Comparison of ENCODE assay signal across 10 cellular contexts in genomic region chr16:88535181-88535856, GRCh38. TPM values are rescaled to one million over a fixed set of nuclear protein-coding genes. Genes with fewer than 3 reads are reported as not detected.
DNase-seq lines count a peak whose midpoint lies in the region; ATAC-seq, FAIRE-seq and TF ChIP-seq lines count a peak whose summit lies in the region.
"Had no signal": no experiment of that assay in that cellular context is flagged by ENCODE, and none has a peak within 500 bp of the region (broad histone marks: within the 10 kb centered on the region; RNA-seq: fewer than 3 reads in every experiment).

No MANE protein-coding gene starts in this region.

- no peak for ATAC-seq in activated T-cell treated with anti-CD3 and anti-CD28 coated beads, Interleukin-2, amount 50 U/mL, for 4 hours
- no peak; the same call in 2 of the 3 replicates for ATAC-seq in K562
- no peak for ATAC-seq in HepG2
- ATAC-seq in GM18511 (IDR thresholded peaks at IDR 0.05; ENCODE audit: unreplicated experiment): no peak
- ATAC-seq: sciatic nerve had no signal

- H3K4me2 ChIP-seq in K562 (ENCODE audit: insufficient read depth, low read length) (no peak overlapping the region), HepG2 (ENCODE audit: low read depth, low read length) (no peak overlapping the region)

- no peaks in the 10 kb centered on the region for H3K9me3 Mint-ChIP-seq in activated T-cell treated with anti-CD3 and anti-CD28 coated beads, Interleukin-2, amount 50 U/mL, for 4 hours

- H3K4me1 Mint-ChIP-seq in activated T-cell treated with anti-CD3 and anti-CD28 coated beads, Interleukin-2, amount 50 U/mL, for 4 hours (ENCODE audit: low read depth): peaks cover 11% of the 10 kb centered on the region

- H3K36me3 Mint-ChIP-seq in activated T-cell treated with anti-CD3 and anti-CD28 coated beads, Interleukin-2, amount 50 U/mL, for 4 hours (ENCODE audit: insufficient read depth): no peaks in the 10 kb centered on the region

- H3K9ac ChIP-seq in K562 (ENCODE audit: insufficient read depth in 1 of 2, low read depth in 2 of 2, low read length in 2 of 2) (peak overlapping the region in 1 of 2 experiments; percentile 6; a peak in 1 of 4 replicates), HepG2 (ENCODE audit: insufficient read depth, low read depth, low read length) (no peak overlapping the region)

- in situ Hi-C loops in K562 (cut with MboI) (no loop called here), HepG2 (cut with HindIII; ENCODE audit: extremely low pct_ligation_motif_present, low pct_unique_long_range_greater_than_20kb) (no loop called here), transverse colon (cut with MboI; ENCODE audit: low pct_ligation_motif_present in 1 of 4, low pct_unique_long_range_greater_than_20kb in 1 of 4, low sequenced_read_pairs in 3 of 4) (no loop called here)

- no peaks in the 10 kb centered on the region for H3K79me2 ChIP-seq in K562 (ENCODE audit: control insufficient read depth, insufficient read depth, low read length)
- H3K79me2 ChIP-seq in HepG2 (ENCODE audit: insufficient read depth, low read length): no peaks in the 10 kb centered on the region

- no peak overlapping the region for H2AFZ ChIP-seq in K562 (ENCODE audit: low read depth, low read length)
- H2AFZ ChIP-seq in HepG2 (ENCODE audit: low read length): no peak overlapping the region

- H3K4me1 ChIP-seq in K562 (replicated peaks in 1 of 2; ENCODE audit: control insufficient read depth in 2 of 2, insufficient read depth in 2 of 2, low read length in 2 of 2): peaks cover 7 to 79% of the 10 kb centered on the region in 2 experiments
- no peaks in the 10 kb centered on the region for H3K4me1 ChIP-seq in HepG2 (ENCODE audit: insufficient read depth, low read length)
- H3K4me1 ChIP-seq in transverse colon: peaks cover 10 to 20% (median 15%) of the 10 kb centered on the region in 4 donors

- H3K9me3 ChIP-seq in K562 (replicated peaks; ENCODE audit: control insufficient read depth, insufficient read depth, low read depth, low read length): no peaks in the 10 kb centered on the region
- no peaks in the 10 kb centered on the region for H3K9me3 ChIP-seq in HepG2 (ENCODE audit: low read length)
- H3K9me3 ChIP-seq in transverse colon: no peaks in the 10 kb centered on the region

- no peak for DNase-seq in activated T-cell treated with anti-CD3 and anti-CD28 coated beads, Interleukin-2, amount 50 U/mL, for 4 hours
- DNase-seq in activated T-cell treated with anti-CD3 and anti-CD28 coated beads for 4 hours (no peak), K562 (ENCODE audit: extremely low read depth in 1 of 4, low spot score in 3 of 4) (no peak), HepG2 (ENCODE audit: low spot score) (no peak), transverse colon (no peak), NCI-H748 (lab: John Stamatoyannopoulos, UW; ENCODE audit: unreplicated experiment) (no peak), ecto neural progenitor cell (ENCODE audit: low spot score) (no peak)
- DNase-seq: NK-92 treated with Interleukin-12 subunit alpha and Interleukin-12 subunit beta, amount 100 ng/mL, for 24 hours had no signal

- no peak for TF ChIP-seq EP300 in K562 (IDR thresholded peaks at IDR 0.05; ENCODE audit: low read length)
- no peak for TF ChIP-seq EP300 in HepG2 (IDR thresholded peaks at IDR 0.05; ENCODE audit: low read depth in 2 of 2, low read length in 2 of 2)
- TF ChIP-seq EP300 in HepG2 (CRISPR knock-in tag; IDR thresholded peaks at IDR 0.05; ENCODE audit: borderline replicate concordance): no peak
- TF ChIP-seq EP300 in transverse colon (IDR thresholded peaks at IDR 0.05; ENCODE audit: low read depth): no peak

- FAIRE-seq in K562 (lab: Jason Lieb, UNC) (no peak), HepG2 (lab: Jason Lieb, UNC) (no peak)

- BruUV-seq in K562 (replicated peaks; lab: Mats Ljungman, UMichigan) (no TSS peak), HepG2 (replicated peaks; lab: Mats Ljungman, UMichigan) (no TSS peak)

- no peak for TF ChIP-seq CTCF in K562 (IDR thresholded peaks at IDR 0.05 in 2 of 3, conservative IDR thresholded peaks at IDR 0.05 in 1 of 3; ENCODE audit: insufficient read depth in 2 of 3, low read depth in 1 of 3, low read length in 3 of 3)
- no peak for TF ChIP-seq CTCF in HepG2 (CRISPR knock-in tag; IDR thresholded peaks at IDR 0.05)
- no peak for TF ChIP-seq CTCF in transverse colon (IDR thresholded peaks at IDR 0.05)

- TF ChIP-seq RAD21 in K562 (CRISPR knock-in tag; conservative IDR thresholded peaks at IDR 0.05 in 1 of 2, IDR thresholded peaks at IDR 0.05 in 1 of 2) (no peak), HepG2 (CRISPR knock-in tag; IDR thresholded peaks at IDR 0.05) (no peak)

- intact Hi-C loops in K562 (cut with micrococcal nuclease): no loop called here
- intact Hi-C loops in HepG2 (cut with micrococcal nuclease; ENCODE audit: unreplicated experiment): no loop called here
- intact Hi-C loops in transverse colon (cut with DNase I; ENCODE audit: low total_unique reads): no loop called here

- CTCF ChIA-PET in K562 (lab: Yijun Ruan, JAX; ENCODE audit: low intra/inter-chr PET ratio): no interaction called here
- CTCF ChIA-PET in HepG2 (lab: Yijun Ruan, JAX; ENCODE audit: low intra/inter-chr PET ratio, low total read pairs): no interaction called here

- POLR2A ChIA-PET in K562 (lab: Yijun Ruan, JAX) (interaction anchor here (1.1 to 2.2 kb wide), 3 partner anchors 9 to 26 kb away, joined by 5 to 7 read pairs (median 6); no protein-coding TSS in a partner anchor), HepG2 (lab: Yijun Ruan, JAX) (no interaction called here)

- TF ChIP-seq POLR2A in K562 (conservative IDR thresholded peaks at IDR 0.05) (peak; percentile 53), HepG2 (IDR thresholded peaks at IDR 0.05; ENCODE audit: insufficient read depth in 1 of 2, low read depth in 2 of 2, low read length in 2 of 2) (peak in 1 of 2 experiments; percentile 46; a peak in 1 of 4 replicates), transverse colon (IDR thresholded peaks at IDR 0.05) (no peak)

- H3K9me1 ChIP-seq in K562 (ENCODE audit: control insufficient read depth, insufficient read depth, low read length): no peaks in the 10 kb centered on the region

- H4K20me1 ChIP-seq in K562 (replicated peaks; ENCODE audit: control insufficient read depth, insufficient read depth, low read length) (peaks cover 13% of the 10 kb centered on the region), HepG2 (ENCODE audit: insufficient read depth, low read length) (no peaks in the 10 kb centered on the region; the same call in 1 of the 2 replicates)

- H3K27ac ChIP-seq in K562 (ENCODE audit: extremely low read depth, low read depth, low read length) (no peak overlapping the region), HepG2 (ENCODE audit: extremely low read length, insufficient read depth, low read length) (no peak overlapping the region), transverse colon (peak overlapping the region; percentile 39 to 95 (median 58))

- 80% methylated on average over 18 of the region's 22 CpGs for WGBS in K562 (ENCODE audit: insufficient coverage, low coverage, missing lambda C conversion rate)
- WGBS in HepG2 (ENCODE audit: low lambda C conversion rate): 96% methylated on average over 15 of the region's 22 CpGs
- 80 to 86% methylated on average over 1 to 21 of the region's 22 CpGs for WGBS in transverse colon (ENCODE audit: low coverage in 1 of 2), 2 donors

- H3K4me3 ChIP-seq in K562 (no peak overlapping the region), HepG2 (replicated peaks in 1 of 3; ENCODE audit: insufficient read depth in 1 of 3, low read depth in 2 of 3, low read length in 3 of 3) (no peak overlapping the region), transverse colon (peak overlapping the region in 3 of 4 donors; percentile 64 to 86 (median 81))

- H3K27me3 ChIP-seq in K562 (ENCODE audit: control insufficient read depth in 2 of 2, insufficient read depth in 2 of 2, low read length in 2 of 2): peaks cover 19 to 23% of the 10 kb centered on the region in 2 experiments; a peak in 4 of 5 replicates
- peaks cover 13 to 24% of the 10 kb centered on the region in 2 experiments; a peak in 4 of 5 replicates for H3K27me3 ChIP-seq in HepG2 (ENCODE audit: control insufficient read depth in 1 of 2, insufficient read depth in 2 of 2, low read length in 2 of 2)
- peaks cover 23% of the 10 kb centered on the region for H3K27me3 ChIP-seq in transverse colon

- H3K36me3 ChIP-seq in K562 (ENCODE audit: control insufficient read depth, insufficient read depth, low read length) (peaks cover 36% of the 10 kb centered on the region; the same call in 2 of the 3 replicates), HepG2 (replicated peaks in 1 of 2; ENCODE audit: control insufficient read depth in 1 of 2, insufficient read depth in 2 of 2, low read length in 2 of 2) (peaks cover 0 to 12% of the 10 kb centered on the region in 2 experiments; a peak in 2 of 5 replicates), transverse colon (no peaks in the 10 kb centered on the region)

- H3K4me3 Mint-ChIP-seq in activated T-cell treated with anti-CD3 and anti-CD28 coated beads, Interleukin-2, amount 50 U/mL, for 4 hours: peak overlapping the region; percentile 77

- H3K27me3 Mint-ChIP-seq in activated T-cell treated with anti-CD3 and anti-CD28 coated beads, Interleukin-2, amount 50 U/mL, for 4 hours (ENCODE audit: low read depth): peaks cover 6% of the 10 kb centered on the region

RNA-seq across cellular contexts. Expression of gene ZC3H18, which starts 34.9 kb away (rescaled TPM):
- total RNA-seq in activated T-cell treated with anti-CD3 and anti-CD28 coated beads, Interleukin-2, amount 50 U/mL, for 4 hours: 100 to 1,000 TPM; 117 to 122 (median 118) TPM
- total RNA-seq in K562 (2011; cell fraction: chromatin; rRNA removed; ENCODE audit: low replicate concordance): 74.4 and 112 TPM in 2 replicates
- total RNA-seq in K562 (2011; cell fraction: nucleolus; rRNA removed): 51.3 and 61.4 TPM in 2 replicates
- total RNA-seq in K562 (2011; cell fraction: nucleoplasm; rRNA removed): 61.1 and 63.4 TPM in 2 replicates
- total RNA-seq in K562 (2014; rRNA removed) (26.9 and 35.1 TPM in 2 replicates), K562 (2014; rRNA removed; fragmentation: Illumina TruSeq; extraction: Trizol) (16.0 and 16.3 TPM in 2 replicates), K562 (2015; rRNA removed; fragmentation: Illumina TruSeq; extraction: Trizol) (31.1 and 33.9 TPM in 2 replicates), K562 (2021) (81.3 and 88.7 TPM in 2 replicates), HepG2 (2016; rRNA removed; fragmentation: Illumina TruSeq; extraction: Trizol) (19.7 and 27.4 TPM in 2 replicates), transverse colon (10 to 100 TPM; 17.9 to 50.5 (median 25.5) TPM)
- polyA plus RNA-seq in K562 (2011; rRNA removed) (12.5 and 15.8 TPM in 2 replicates), K562 (2014; fragmentation: Illumina TruSeq; extraction: Trizol) (60.7 and 65.3 TPM in 2 replicates), K562 (2014; fragmentation: Nextera tagmentation; extraction: Ambion mirVana) (1 to 10 TPM; 1.7 to 2.0 TPM), K562 (2014; rRNA removed) (37.1 and 49.2 TPM in 2 replicates), HepG2 (2011; rRNA removed) (11.2 and 12.7 TPM in 2 replicates)
- polyA plus RNA-seq in K562 (2011; cell fraction: cytosol; rRNA removed): 10.1 and 15.8 TPM in 2 replicates
- polyA plus RNA-seq in K562 (2011; cell fraction: nucleus; rRNA removed): 43.3 and 65.6 TPM in 2 replicates
- polyA plus RNA-seq in K562 (2012): 57.6 and 59.2 TPM in 2 replicates
- polyA minus RNA-seq in K562 (2011; rRNA and poly(A)+ RNA removed): 7.9 and 9.1 TPM in 2 replicates
- 23.7 and 30.6 TPM in 2 replicates for polyA minus RNA-seq in K562 (2011; cell fraction: cytosol; rRNA and poly(A)+ RNA removed)
- 17.5 and 19.1 TPM in 2 replicates for polyA minus RNA-seq in K562 (2011; cell fraction: nucleus; rRNA and poly(A)+ RNA removed)
- 19.4 and 24.7 TPM in 2 replicates for total RNA-seq in HepG2 (2016; cell fraction: cytosol; rRNA removed; fragmentation: Illumina TruSeq; extraction: Trizol; ENCODE audit: low read depth)
- 14.3 and 27.1 TPM in 2 replicates for total RNA-seq in HepG2 (2016; cell fraction: insoluble cytoplasmic fraction; rRNA removed; fragmentation: Illumina TruSeq; extraction: Trizol)
- total RNA-seq in HepG2 (2016; cell fraction: membrane; rRNA removed; fragmentation: Illumina TruSeq; extraction: Trizol): 13.2 and 13.7 TPM in 2 replicates
- 23.0 and 25.0 TPM in 2 replicates for total RNA-seq in HepG2 (2016; cell fraction: nucleus; rRNA removed; fragmentation: Illumina TruSeq; extraction: Trizol)
- polyA plus RNA-seq in HepG2 (2011; cell fraction: cytosol; rRNA removed): 5.1 and 6.6 TPM in 2 replicates
- polyA plus RNA-seq in HepG2 (2011; cell fraction: nucleus; rRNA removed): 52.8 and 62.1 TPM in 2 replicates
- polyA plus RNA-seq in HepG2 (2012): 25.6 and 26.4 TPM in 2 replicates
- polyA plus RNA-seq in HepG2 (2016; cell fraction: cytosol; fragmentation: Illumina TruSeq; extraction: Trizol; ENCODE audit: low read depth): 2.5 and 2.8 TPM in 2 replicates
- polyA plus RNA-seq in HepG2 (2016; cell fraction: insoluble cytoplasmic fraction; fragmentation: Illumina TruSeq; extraction: Trizol; ENCODE audit: low read depth): 25.5 and 39.1 TPM in 2 replicates
- 6.0 and 7.1 TPM in 2 replicates for polyA plus RNA-seq in HepG2 (2016; cell fraction: membrane; fragmentation: Illumina TruSeq; extraction: Trizol; ENCODE audit: low read depth)
- polyA plus RNA-seq in HepG2 (2016; cell fraction: nucleus; fragmentation: Illumina TruSeq; extraction: Trizol; ENCODE audit: insufficient read depth, low read depth): 81.5 and 103 TPM in 2 replicates
- polyA minus RNA-seq in HepG2 (2011; rRNA and poly(A)+ RNA removed; ENCODE audit: low replicate concordance): 8.7 and 11.6 TPM in 2 replicates
- 9.7 and 11.0 TPM in 2 replicates for polyA minus RNA-seq in HepG2 (2011; cell fraction: cytosol; rRNA and poly(A)+ RNA removed)
- polyA minus RNA-seq in HepG2 (2011; cell fraction: nucleus; rRNA and poly(A)+ RNA removed): 21.3 and 25.5 TPM in 2 replicates

Comparison
In these comparisons a context has a peak if more than half of its experiments do, and no peak if none do; other contexts are left out.
1. H3K27ac ChIP-seq: peak in transverse colon (4 of 4); none in K562 (single experiment) and HepG2 (single experiment).
2. H3K4me3 ChIP-seq: peak in transverse colon (3 of 4); none in K562 (single experiment) and HepG2 (0 of 3).